12 cellular contexts compared by ENCODE assay signal in genomic region chr7:134856141-134856540, GRCh38.
DNase-seq lines count a peak whose midpoint lies in the region; ATAC-seq and TF ChIP-seq lines count a peak whose summit lies in the region.
"Had no signal": no experiment of that assay in that cellular context is flagged by ENCODE, and none has a peak within 500 bp of the region (broad histone marks: within the 10 kb centered on the region; RNA-seq: fewer than 3 reads in every experiment).

No MANE protein-coding gene starts in this region.

- DNase-seq in activated CD4-positive, alpha-beta T cell treated with anti-CD3 and anti-CD28 coated beads, Interleukin-2, amount 10 ng/mL, durations not matched to agents 24 days and 14 days, result peak; percentile 60
- no peak for DNase-seq in activated CD4-positive, alpha-beta T cell treated with anti-CD3 and anti-CD28 coated beads, Interleukin-2, amount 50 U/mL, for 48 hours
- DNase-seq in activated naive CD8-positive, alpha-beta T cell treated with anti-CD3 and anti-CD28 coated beads, Interleukin-2, amount 50 U/mL, for 24 hours, result no peak
- no peak for DNase-seq in immature natural killer cell
- DNase-seq in mucosa of descending colon, result no peak
- DNase-seq in SKM-1 treated with dmso at 0.1 percent for 144 hours (lab: John Stamatoyannopoulos, UW; ENCODE audit: unreplicated experiment), result no peak
- no peak for DNase-seq in NCI-H1092 (lab: John Stamatoyannopoulos, UW)
- DNase-seq: activated gamma-delta T cell, T-helper 17 cell had no signal

- no peak for ATAC-seq in activated naive CD8-positive, alpha-beta T cell treated with anti-CD3 and anti-CD28 coated beads, Interleukin-2, amount 50 U/mL, for 24 hours
- no peak for ATAC-seq in mucosa of descending colon
- ATAC-seq: A549, T-helper 17 cell had no signal

- no peaks in the 10 kb centered on the region for H3K36me3 ChIP-seq in subcutaneous abdominal adipose tissue (ENCODE audit: control insufficient read depth in 5 of 5, insufficient read depth in 5 of 5, low read length in 5 of 5)
- no peaks in the 10 kb centered on the region for H3K36me3 ChIP-seq in mucosa of descending colon (ENCODE audit: low read depth)

- H3K9ac ChIP-seq in subcutaneous abdominal adipose tissue (ENCODE audit: low read length in 5 of 5), result peak overlapping the region in 1 of 5 donors; percentile 47

- H3K27ac ChIP-seq in subcutaneous abdominal adipose tissue (ENCODE audit: low read depth, low read length), result peak overlapping the region; percentile 34

- peaks cover 9% of the 10 kb centered on the region for H3K36me3 Mint-ChIP-seq in activated CD4-positive, alpha-beta T cell treated with anti-CD3 and anti-CD28 coated beads, Interleukin-2, amount 10 ng/mL, durations not matched to agents 24 days and 14 days (ENCODE audit: low read depth)
- H3K36me3 Mint-ChIP-seq in activated naive CD8-positive, alpha-beta T cell treated with anti-CD3 and anti-CD28 coated beads, Interleukin-2, amount 50 U/mL, for 24 hours (ENCODE audit: low read depth), result no peaks in the 10 kb centered on the region
- H3K36me3 Mint-ChIP-seq in immature natural killer cell, result no peaks in the 10 kb centered on the region

- H3K4me3 ChIP-seq in subcutaneous abdominal adipose tissue (ENCODE audit: low read depth in 1 of 5, low read length in 5 of 5) (peak overlapping the region in 1 of 5 donors; percentile 12), mucosa of descending colon (no peak overlapping the region)
- H3K4me3 ChIP-seq: A549, lung had no signal

- no peak for TF ChIP-seq CTCF in mucosa of descending colon (IDR thresholded peaks at IDR 0.05)

- H3K27ac Mint-ChIP-seq in activated CD4-positive, alpha-beta T cell treated with anti-CD3 and anti-CD28 coated beads, Interleukin-2, amount 10 ng/mL, durations not matched to agents 24 days and 14 days, result peak overlapping the region; percentile 27
- H3K27ac Mint-ChIP-seq in activated naive CD8-positive, alpha-beta T cell treated with anti-CD3 and anti-CD28 coated beads, Interleukin-2, amount 50 U/mL, for 24 hours, result peak overlapping the region; percentile 61
- H3K27ac Mint-ChIP-seq in immature natural killer cell, result peak overlapping the region; percentile 24 to 82 (median 76)
- H3K27ac Mint-ChIP-seq: T-helper 17 cell had no signal

- peaks cover 5 to 23% (median 20%) of the 10 kb centered on the region in 5 donors for H3K4me1 ChIP-seq in subcutaneous abdominal adipose tissue (ENCODE audit: control insufficient read depth in 5 of 5, insufficient read depth in 5 of 5, low read length in 5 of 5)
- no peaks in the 10 kb centered on the region for H3K4me1 ChIP-seq in mucosa of descending colon (ENCODE audit: low read depth)

- peaks cover 21% of the 10 kb centered on the region for H3K9me3 Mint-ChIP-seq in activated CD4-positive, alpha-beta T cell treated with anti-CD3 and anti-CD28 coated beads, Interleukin-2, amount 10 ng/mL, durations not matched to agents 24 days and 14 days
- peaks cover 4% of the 10 kb centered on the region for H3K9me3 Mint-ChIP-seq in activated naive CD8-positive, alpha-beta T cell treated with anti-CD3 and anti-CD28 coated beads, Interleukin-2, amount 50 U/mL, for 24 hours
- H3K9me3 Mint-ChIP-seq in immature natural killer cell, result no peaks in the 10 kb centered on the region

- peaks cover 24% of the 10 kb centered on the region for H3K4me1 Mint-ChIP-seq in activated CD4-positive, alpha-beta T cell treated with anti-CD3 and anti-CD28 coated beads, Interleukin-2, amount 10 ng/mL, durations not matched to agents 24 days and 14 days
- peaks cover 20% of the 10 kb centered on the region for H3K4me1 Mint-ChIP-seq in activated naive CD8-positive, alpha-beta T cell treated with anti-CD3 and anti-CD28 coated beads, Interleukin-2, amount 50 U/mL, for 24 hours
- peaks cover 22 to 24% of the 10 kb centered on the region in 2 donors for H3K4me1 Mint-ChIP-seq in immature natural killer cell

- intact Hi-C loops in activated CD4-positive, alpha-beta T cell treated with anti-CD3 and anti-CD28 coated beads, Interleukin-2, amount 10 ng/mL, durations not matched to agents 24 days and 14 days (cut with micrococcal nuclease), result loop anchor here (10.0 kb wide), 1 partner anchor 241 kb away; no protein-coding TSS in a partner anchor
- intact Hi-C loops in mucosa of descending colon (cut with DNase I, micrococcal nuclease), result no loop called here

- H3K9me3 ChIP-seq in subcutaneous abdominal adipose tissue (ENCODE audit: control insufficient read depth in 5 of 5, low read length in 5 of 5) (no peaks in the 10 kb centered on the region), mucosa of descending colon (no peaks in the 10 kb centered on the region)
- H3K9me3 ChIP-seq: A549 had no signal

- peak overlapping the region; percentile 26 for H3K4me3 Mint-ChIP-seq in activated CD4-positive, alpha-beta T cell treated with anti-CD3 and anti-CD28 coated beads, Interleukin-2, amount 10 ng/mL, durations not matched to agents 24 days and 14 days
- no peak overlapping the region for H3K4me3 Mint-ChIP-seq in activated naive CD8-positive, alpha-beta T cell treated with anti-CD3 and anti-CD28 coated beads, Interleukin-2, amount 50 U/mL, for 24 hours
- H3K4me3 Mint-ChIP-seq in immature natural killer cell, result peak overlapping the region; percentile 32 to 71 (median 54)
- H3K4me3 Mint-ChIP-seq: T-helper 17 cell had no signal

- no peaks in the 10 kb centered on the region for H3K27me3 ChIP-seq in subcutaneous abdominal adipose tissue (ENCODE audit: control insufficient read depth in 5 of 5, insufficient read depth in 4 of 5, low read length in 5 of 5)

- H3K27me3 Mint-ChIP-seq in activated CD4-positive, alpha-beta T cell treated with anti-CD3 and anti-CD28 coated beads, Interleukin-2, amount 10 ng/mL, durations not matched to agents 24 days and 14 days, result no peaks in the 10 kb centered on the region
- H3K27me3 Mint-ChIP-seq in activated naive CD8-positive, alpha-beta T cell treated with anti-CD3 and anti-CD28 coated beads, Interleukin-2, amount 50 U/mL, for 24 hours, result no peaks in the 10 kb centered on the region
- H3K27me3 Mint-ChIP-seq in immature natural killer cell (ENCODE audit: low read depth in 3 of 3), result peaks cover 0 to 8% (median 4%) of the 10 kb centered on the region in 3 donors
